ENCODE assay signal across 8 cellular contexts in genomic region chr6:158232445-158233213, GRCh38.
DNase-seq lines count a peak whose midpoint lies in the region; ATAC-seq and TF ChIP-seq lines count a peak whose summit lies in the region.

No MANE protein-coding gene starts in this region.

- no peaks in the 10 kb centered on the region for H3K27me3 Mint-ChIP-seq in CD8-positive, alpha-beta memory T cell
- no peaks in the 10 kb centered on the region for H3K27me3 Mint-ChIP-seq in activated naive CD8-positive, alpha-beta T cell

- peak overlapping the region; percentile 89 to 98 (median 94) for H3K4me3 Mint-ChIP-seq in CD8-positive, alpha-beta memory T cell
- H3K4me3 Mint-ChIP-seq in activated naive CD8-positive, alpha-beta T cell = peak overlapping the region; percentile 82

- POLR2A ChIA-PET in CD8-positive, alpha-beta memory T cell (lab: Charles Lee) = interaction anchor here (0.6 to 1.7 kb wide), 5 partner anchors 10 to 225 kb away, joined by 3 to 5 read pairs (median 3); no protein-coding TSS in a partner anchor

- H3K9me3 Mint-ChIP-seq in CD8-positive, alpha-beta memory T cell = no peaks in the 10 kb centered on the region
- no peaks in the 10 kb centered on the region for H3K9me3 Mint-ChIP-seq in activated naive CD8-positive, alpha-beta T cell (ENCODE audit: low read depth)

- H3K27ac ChIP-seq in CD8-positive, alpha-beta memory T cell (ENCODE audit: low read depth, low read length) = peak overlapping the region; percentile 45
- H3K27ac ChIP-seq in SJCRH30 (peak overlapping the region; percentile 89), upper lobe of left lung (peak overlapping the region; percentile 70 to 89 (median 76))

- peaks cover 24% of the 10 kb centered on the region for H3K4me1 ChIP-seq in CD8-positive, alpha-beta memory T cell (ENCODE audit: insufficient read depth, low read length)
- peaks cover 4% of the 10 kb centered on the region for H3K4me1 ChIP-seq in SJCRH30
- H3K4me1 ChIP-seq in upper lobe of left lung = peaks cover 11 to 22% (median 13%) of the 10 kb centered on the region in 4 donors

- in situ Hi-C loops in KBM-7 (cut with MboI; ENCODE audit: low pct_unique_long_range_greater_than_20kb, low sequenced_read_pairs) = no loop called here

- no peak for TF ChIP-seq EP300 in upper lobe of left lung (IDR thresholded peaks at IDR 0.05)

- peak; percentile 43 to 71 (median 50) for DNase-seq in CD8-positive, alpha-beta memory T cell
- DNase-seq in KBM-7 = peak; percentile 62
- peak; percentile 91 for DNase-seq in SJCRH30
- DNase-seq in head of caudate nucleus = peak; percentile 16 to 83 (median 68)
- peak; percentile 35 for DNase-seq in occipital lobe (lab: John Stamatoyannopoulos, UW)
- DNase-seq in upper lobe of left lung = peak; percentile 67 to 92

- intact Hi-C loops in head of caudate nucleus (cut with DNase I) = loop anchor here (10.0 kb wide), 2 partner anchors 52 to 172 kb away; no protein-coding TSS in a partner anchor

- peaks cover 0 to 10% (median 0%) of the 10 kb centered on the region in 3 donors for H3K36me3 Mint-ChIP-seq in CD8-positive, alpha-beta memory T cell
- no peaks in the 10 kb centered on the region for H3K36me3 Mint-ChIP-seq in activated naive CD8-positive, alpha-beta T cell

- peak in 2 of 4 donors; percentile 7 to 30 for TF ChIP-seq POLR2A in upper lobe of left lung (IDR thresholded peaks at IDR 0.05)

- WGBS in upper lobe of left lung, 2 donors = 0 to 1% methylated on average over 23 to 49 of the region's 59 CpGs

- CTCF ChIA-PET in CD8-positive, alpha-beta memory T cell (lab: Charles Lee) = interaction anchor here (1.2 to 2.5 kb wide), 2 partner anchors 12 to 15 kb away, joined by 3 to 10 read pairs; no protein-coding TSS in a partner anchor

- no peaks in the 10 kb centered on the region for H3K9me3 ChIP-seq in CD8-positive, alpha-beta memory T cell (ENCODE audit: low read length)
- no peaks in the 10 kb centered on the region for H3K9me3 ChIP-seq in SJCRH30 (replicated peaks)
- H3K9me3 ChIP-seq in upper lobe of left lung = no peaks in the 10 kb centered on the region

- H3K27ac Mint-ChIP-seq in CD8-positive, alpha-beta memory T cell = peak overlapping the region; percentile 90 to 95 (median 92)
- H3K27ac Mint-ChIP-seq in activated naive CD8-positive, alpha-beta T cell = peak overlapping the region; percentile 72

- H3K4me3 ChIP-seq in CD8-positive, alpha-beta memory T cell (ENCODE audit: low read length) = peak overlapping the region; percentile 69
- H3K4me3 ChIP-seq in SJCRH30 (peak overlapping the region; percentile 81), upper lobe of left lung (peak overlapping the region; percentile 79 to 98 (median 86))

- peaks cover 38 to 57% (median 50%) of the 10 kb centered on the region in 3 donors for H3K4me1 Mint-ChIP-seq in CD8-positive, alpha-beta memory T cell
- H3K4me1 Mint-ChIP-seq in activated naive CD8-positive, alpha-beta T cell (ENCODE audit: low read depth) = peaks cover 41% of the 10 kb centered on the region

- H3K27me3 ChIP-seq in CD8-positive, alpha-beta memory T cell (ENCODE audit: insufficient read depth, low read length, poor library complexity, severe bottlenecking) = no peaks in the 10 kb centered on the region
- no peaks in the 10 kb centered on the region for H3K27me3 ChIP-seq in SJCRH30
- no peaks in the 10 kb centered on the region for H3K27me3 ChIP-seq in upper lobe of left lung

- no peak for TF ChIP-seq CTCF in upper lobe of left lung (IDR thresholded peaks at IDR 0.05)

- no peaks in the 10 kb centered on the region for H3K36me3 ChIP-seq in CD8-positive, alpha-beta memory T cell (ENCODE audit: insufficient read depth, low read length)
- H3K36me3 ChIP-seq in SJCRH30 = peaks cover 23% of the 10 kb centered on the region
- H3K36me3 ChIP-seq in upper lobe of left lung = no peaks in the 10 kb centered on the region

- ATAC-seq in GM21576 (IDR thresholded peaks at IDR 0.05; ENCODE audit: unreplicated experiment) (peak; percentile 36), upper lobe of left lung (ENCODE audit: low FRiP score in 2 of 2) (peak; percentile 60 to 75)

Comparison
In these comparisons a context has a peak if more than half of its experiments do, and no peak if none do; other contexts are left out.
1. Peak in every context shown above with its lines: DNase-seq, ATAC-seq, H3K4me3 ChIP-seq and H3K27ac ChIP-seq.
2. DNase-seq: peak in every context shown above with its lines; median percentile 91 in SJCRH30; 80 in upper lobe of left lung; 68 in head of caudate nucleus; 62 in KBM-7; 50 in CD8-positive, alpha-beta memory T cell; 35 in occipital lobe.